In genomic region chr10:110138197-110138812, GRCh38 we compare ENCODE assay signal across 8 cellular contexts.
DNase-seq lines count a peak whose midpoint lies in the region; ATAC-seq and TF ChIP-seq lines count a peak whose summit lies in the region.

No MANE protein-coding gene starts in this region.

- peaks cover 0 to under 1% of the 10 kb centered on the region in 2 donors for H3K36me3 Mint-ChIP-seq in naive B cell

- no peak overlapping the region for H3K4me3 Mint-ChIP-seq in naive B cell

- H3K4me1 Mint-ChIP-seq in naive B cell, result peaks cover 24 to 31% (median 25%) of the 10 kb centered on the region in 3 donors

- TF ChIP-seq CTCF in LNCAP (IDR thresholded peaks at IDR 0.05) (peak; percentile 66), epithelial cell of proximal tubule (conservative IDR thresholded peaks at IDR 0.05; ENCODE audit: low read depth, low read length) (peak; percentile 69)

- no peaks in the 10 kb centered on the region for H3K27me3 Mint-ChIP-seq in naive B cell

- no peak overlapping the region for H3K4me3 ChIP-seq in epithelial cell of proximal tubule (ENCODE audit: low read depth, low read length)

- H3K27ac Mint-ChIP-seq in naive B cell, result peak overlapping the region; percentile 7 to 65 (median 44)

- DNase-seq in DMS114 treated with DMSO at 0.1 percent for 48 hours (lab: John Stamatoyannopoulos, UW; ENCODE audit: unreplicated experiment) (peak; percentile 81), SHP77 treated with DMSO at 0.1 percent for 48 hours (lab: John Stamatoyannopoulos, UW) (peak; percentile 38), epithelial cell of proximal tubule (ENCODE audit: low read depth) (no peak), naive B cell (peak; percentile 79)
- no peak for DNase-seq in activated CD4-positive, CD25-positive, alpha-beta regulatory T cell (lab: John Stamatoyannopoulos, UW)

- H3K9me3 Mint-ChIP-seq in naive B cell, result no peaks in the 10 kb centered on the region

- ATAC-seq in GM19463 (IDR thresholded peaks at IDR 0.05; ENCODE audit: unreplicated experiment) (peak; percentile 41), naive B cell (ENCODE audit: low read depth in 2 of 2) (peak; percentile 74 to 78), HG03460 (IDR thresholded peaks at IDR 0.05; ENCODE audit: unreplicated experiment) (no peak)

Comparison
In these comparisons a context has a peak if more than half of its experiments do, and no peak if none do; other contexts are left out.
1. DNase-seq: peak in DMS114 treated with DMSO at 0.1 percent for 48 hours (single experiment), SHP77 treated with DMSO at 0.1 percent for 48 hours (single experiment) and naive B cell (single experiment); none in epithelial cell of proximal tubule (single experiment) and activated CD4-positive, CD25-positive, alpha-beta regulatory T cell (0 of 4).